ENCODE assay signal across 16 cellular contexts in genomic region chr22:37223965-37224551, GRCh38. TPM values are rescaled to one million over a fixed set of nuclear protein-coding genes. Genes with fewer than 3 reads are reported as not detected.
DNase-seq lines count a peak whose midpoint lies in the region; ATAC-seq and TF ChIP-seq lines count a peak whose summit lies in the region.
"Had no signal": no experiment of that assay in that cellular context is flagged by ENCODE, and none has a peak within 500 bp of the region (broad histone marks: within the 10 kb centered on the region; RNA-seq: fewer than 3 reads in every experiment).

No MANE protein-coding gene starts in this region.

- intact Hi-C loops in activated CD4-positive, alpha-beta memory T cell treated with anti-CD3 and anti-CD28 coated beads for 36 hours (cut with micrococcal nuclease), result loop anchor here (5.0 kb wide), 1 partner anchor 33 kb away; no protein-coding TSS in a partner anchor
- intact Hi-C loops in mucosa of descending colon (cut with DNase I, micrococcal nuclease) (no loop called here), right lobe of liver (cut with DNase I) (no loop called here)

- peak overlapping the region; percentile 14 for H3K4me3 ChIP-seq in CD8-positive, alpha-beta memory T cell (ENCODE audit: low read length)
- H3K4me3 ChIP-seq in mucosa of descending colon (no peak overlapping the region), right lobe of liver (no peak overlapping the region)
- H3K4me3 ChIP-seq: dorsolateral prefrontal cortex, gastroesophageal sphincter had no signal

- peak overlapping the region; percentile 46 to 99 (median 92) for H3K27ac Mint-ChIP-seq in CD8-positive, alpha-beta memory T cell
- peak overlapping the region; percentile 95 for H3K27ac Mint-ChIP-seq in activated CD4-positive, alpha-beta memory T cell treated with anti-CD3 and anti-CD28 coated beads for 36 hours
- H3K27ac Mint-ChIP-seq: WTC11 had no signal

- H3K9me3 ChIP-seq in CD8-positive, alpha-beta memory T cell (ENCODE audit: low read length), result no peaks in the 10 kb centered on the region
- no peaks in the 10 kb centered on the region for H3K9me3 ChIP-seq in mucosa of descending colon
- H3K9me3 ChIP-seq in right lobe of liver, result no peaks in the 10 kb centered on the region
- H3K9me3 ChIP-seq: gastroesophageal sphincter had no signal

- peaks cover 15 to 49% (median 16%) of the 10 kb centered on the region in 3 donors for H3K36me3 Mint-ChIP-seq in CD8-positive, alpha-beta memory T cell
- H3K36me3 Mint-ChIP-seq in activated CD4-positive, alpha-beta memory T cell treated with anti-CD3 and anti-CD28 coated beads for 36 hours, result peaks cover 68% of the 10 kb centered on the region
- H3K36me3 Mint-ChIP-seq: WTC11 had no signal

- ATAC-seq in mucosa of descending colon (peak; percentile 11), right lobe of liver (no peak)
- ATAC-seq: gastroesophageal sphincter, WTC11 had no signal

- WGBS in right lobe of liver (ENCODE audit: insufficient coverage, low coverage, low lambda C conversion rate, missing lambda C conversion rate), result 33% methylated on average over 2 of the region's 3 CpGs

- H3K9me3 Mint-ChIP-seq in CD8-positive, alpha-beta memory T cell, result peaks cover 0 to 2% (median 0%) of the 10 kb centered on the region in 5 donors
- peaks cover 18% of the 10 kb centered on the region for H3K9me3 Mint-ChIP-seq in activated CD4-positive, alpha-beta memory T cell treated with anti-CD3 and anti-CD28 coated beads for 36 hours

- H3K36me3 ChIP-seq in CD8-positive, alpha-beta memory T cell (ENCODE audit: insufficient read depth, low read length), result peaks cover 34% of the 10 kb centered on the region
- H3K36me3 ChIP-seq in mucosa of descending colon (ENCODE audit: low read depth) (no peaks in the 10 kb centered on the region), right lobe of liver (no peaks in the 10 kb centered on the region)
- H3K36me3 ChIP-seq: gastroesophageal sphincter had no signal

- H3K27me3 Mint-ChIP-seq in CD8-positive, alpha-beta memory T cell, result no peaks in the 10 kb centered on the region
- no peaks in the 10 kb centered on the region for H3K27me3 Mint-ChIP-seq in activated CD4-positive, alpha-beta memory T cell treated with anti-CD3 and anti-CD28 coated beads for 36 hours

- peak in 1 of 5 donors; percentile 63 for DNase-seq in CD8-positive, alpha-beta memory T cell
- DNase-seq in GM19238 (ENCODE audit: insufficient read length, low spot score) (peak; percentile 53), mucosa of descending colon (no peak), NCI-H748 (lab: John Stamatoyannopoulos, UW; ENCODE audit: unreplicated experiment) (no peak), NCI-H510A treated with DMSO at 0.1 percent for 48 hours (lab: John Stamatoyannopoulos, UW) (no peak), right lobe of liver (no peak), RWPE1 (ENCODE audit: low spot score) (no peak)
- DNase-seq in activated CD4-positive, alpha-beta memory T cell treated with anti-CD3 and anti-CD28 coated beads for 36 hours, result no peak
- DNase-seq: amygdala, C1 segment of cervical spinal cord, dorsolateral prefrontal cortex, kidney had no signal

- CTCF ChIA-PET in CD8-positive, alpha-beta memory T cell (lab: Charles Lee), result interaction anchor here (1.4 to 3.3 kb wide), 4 partner anchors 14 to 62 kb away, joined by 4 to 25 read pairs (median 22); partner anchors contain the start of gene RAC2
- CTCF ChIA-PET in activated CD4-positive, alpha-beta memory T cell treated with anti-CD3 and anti-CD28 coated beads for 36 hours (lab: Charles Lee), result interaction anchor here (0.7 to 2.0 kb wide), 3 partner anchors 18 to 36 kb away, joined by 3 to 7 read pairs (median 4); no protein-coding TSS in a partner anchor
- CTCF ChIA-PET in RWPE1 (lab: Yijun Ruan, JAX), result no interaction called here

- H3K4me1 Mint-ChIP-seq in CD8-positive, alpha-beta memory T cell, result peaks cover 86 to 91% (median 91%) of the 10 kb centered on the region in 3 donors
- H3K4me1 Mint-ChIP-seq in activated CD4-positive, alpha-beta memory T cell treated with anti-CD3 and anti-CD28 coated beads for 36 hours (ENCODE audit: low read depth), result peaks cover 89% of the 10 kb centered on the region

- TF ChIP-seq POLR2A in right lobe of liver (IDR thresholded peaks at IDR 0.05), result no peak

- TF ChIP-seq CTCF in mucosa of descending colon (IDR thresholded peaks at IDR 0.05) (no peak), right lobe of liver (IDR thresholded peaks at IDR 0.05) (no peak), RWPE1 (conservative IDR thresholded peaks at IDR 0.05; ENCODE audit: low read depth) (no peak)

- peaks cover 95% of the 10 kb centered on the region for H3K4me1 ChIP-seq in CD8-positive, alpha-beta memory T cell (ENCODE audit: insufficient read depth, low read length)
- H3K4me1 ChIP-seq in mucosa of descending colon (ENCODE audit: low read depth), result peaks cover 6% of the 10 kb centered on the region
- no peaks in the 10 kb centered on the region for H3K4me1 ChIP-seq in right lobe of liver

- POLR2A ChIA-PET in CD8-positive, alpha-beta memory T cell (lab: Charles Lee), result interaction anchor here (0.7 to 3.2 kb wide), 3 partner anchors 14 to 102 kb away, joined by 3 to 33 read pairs (median 22); partner anchors contain the start of gene RAC2
- POLR2A ChIA-PET in activated CD4-positive, alpha-beta memory T cell treated with anti-CD3 and anti-CD28 coated beads for 36 hours (lab: Charles Lee), result interaction anchor here (8.7 kb wide), 1 partner anchor 18 kb away, joined by 93 read pairs; the partner anchor contains the start of gene RAC2
- POLR2A ChIA-PET in RWPE1 (lab: Yijun Ruan, JAX; ENCODE audit: low non-redundant PET), result no interaction called here

- no peak overlapping the region for H3K27ac ChIP-seq in CD8-positive, alpha-beta memory T cell (ENCODE audit: low read depth, low read length)
- H3K27ac ChIP-seq in right lobe of liver (no peak overlapping the region), RWPE1 (no peak overlapping the region)
- H3K27ac ChIP-seq: dorsolateral prefrontal cortex, gastroesophageal sphincter had no signal

- peak overlapping the region; percentile 7 to 78 (median 60) for H3K4me3 Mint-ChIP-seq in CD8-positive, alpha-beta memory T cell
- H3K4me3 Mint-ChIP-seq in activated CD4-positive, alpha-beta memory T cell treated with anti-CD3 and anti-CD28 coated beads for 36 hours, result peak overlapping the region; percentile 5
- H3K4me3 Mint-ChIP-seq: WTC11 had no signal

- no peaks in the 10 kb centered on the region for H3K27me3 ChIP-seq in CD8-positive, alpha-beta memory T cell (ENCODE audit: insufficient read depth, low read length, poor library complexity, severe bottlenecking)
- H3K27me3 ChIP-seq in right lobe of liver, result no peaks in the 10 kb centered on the region

RNA-seq across cellular contexts. Expression of gene SSTR3, which starts 11.8 kb away (rescaled TPM):
- total RNA-seq in CD8-positive, alpha-beta memory T cell, result under 1 TPM; 0.24 to 0.62 TPM
- 0.59 TPM for polyA plus RNA-seq in CD8-positive, alpha-beta memory T cell
- 1 to 10 TPM; 8.5 to 9.3 TPM for total RNA-seq in activated CD4-positive, alpha-beta memory T cell treated with anti-CD3 and anti-CD28 coated beads for 36 hours
- under 1 TPM in 2 of 3 donors, not detected in 1; 0.09 to 0.10 TPM for total RNA-seq in mucosa of descending colon
- total RNA-seq in right lobe of liver, result not detected
- total RNA-seq: gastroesophageal sphincter, M059J had no signal
- polyA plus RNA-seq: neural cell had no signal

RNA-seq across cellular contexts. Expression of gene RAC2, which starts 20.0 kb away (rescaled TPM):
- 100 to 1,000 TPM; 433 to 452 TPM for total RNA-seq in CD8-positive, alpha-beta memory T cell
- polyA plus RNA-seq in CD8-positive, alpha-beta memory T cell, result 1,206 TPM
- 100 to 1,000 TPM; 714 to 727 TPM for total RNA-seq in activated CD4-positive, alpha-beta memory T cell treated with anti-CD3 and anti-CD28 coated beads for 36 hours
- total RNA-seq in mucosa of descending colon, result 10 to 100 TPM; 15.3 to 26.8 (median 16.4) TPM
- 10 to 100 TPM in 1 of 6 experiments, 1 to 10 TPM in 5; 3.4 to 12.9 (median 6.5) TPM for total RNA-seq in right lobe of liver
- polyA plus RNA-seq: neural cell had no signal

RNA-seq across cellular contexts. Expression of gene C1QTNF6, which starts 36.0 kb away (rescaled TPM):
- total RNA-seq in CD8-positive, alpha-beta memory T cell, result 1 to 10 TPM; 3.6 to 4.3 TPM
- polyA plus RNA-seq in CD8-positive, alpha-beta memory T cell, result 1.8 TPM
- 10 to 100 TPM; 11.1 to 13.0 TPM for total RNA-seq in activated CD4-positive, alpha-beta memory T cell treated with anti-CD3 and anti-CD28 coated beads for 36 hours
- total RNA-seq in mucosa of descending colon, result 10 to 100 TPM in 2 of 3 donors, 1 to 10 TPM in 1; 8.9 to 22.5 (median 13.3) TPM
- 10 to 100 TPM in 2 of 6 experiments, 1 to 10 TPM in 4; 3.3 to 12.6 (median 6.3) TPM for total RNA-seq in right lobe of liver

RNA-seq across cellular contexts. Expression of gene CYTH4, which starts 58.2 kb away (rescaled TPM):
- 10 to 100 TPM; 23.1 to 24.7 TPM for total RNA-seq in CD8-positive, alpha-beta memory T cell
- 80.2 TPM for polyA plus RNA-seq in CD8-positive, alpha-beta memory T cell
- total RNA-seq in activated CD4-positive, alpha-beta memory T cell treated with anti-CD3 and anti-CD28 coated beads for 36 hours, result 10 to 100 TPM; 58.7 to 60.5 TPM
- 10 to 100 TPM in 2 of 3 donors, 1 to 10 TPM in 1; 8.7 to 13.3 (median 11.6) TPM for total RNA-seq in mucosa of descending colon
- 10 to 100 TPM in 1 of 6 experiments, 1 to 10 TPM in 5; 2.9 to 12.8 (median 4.0) TPM for total RNA-seq in right lobe of liver
- polyA plus RNA-seq: neural cell had no signal

Comparison
In these comparisons a context has a peak if more than half of its experiments do, and no peak if none do; other contexts are left out.
1. RNA of gene SSTR3, which starts 11.8 kb away (total RNA-seq): 8.5 to 9.3 TPM in activated CD4-positive, alpha-beta memory T cell treated with anti-CD3 and anti-CD28 coated beads for 36 hours; 0.24 to 0.62 TPM in CD8-positive, alpha-beta memory T cell, 0.09 to 0.10 TPM in mucosa of descending colon and not detected in right lobe of liver; every median in the first group is over 4 times any median in the second.
2. RNA of gene RAC2, which starts 20.0 kb away (total RNA-seq): 714 to 727 TPM in activated CD4-positive, alpha-beta memory T cell treated with anti-CD3 and anti-CD28 coated beads for 36 hours and 433 to 452 TPM in CD8-positive, alpha-beta memory T cell; 15.3 to 26.8 TPM in mucosa of descending colon and 3.4 to 12.9 TPM in right lobe of liver; every median in the first group is over 10 times any median in the second.